ENCODE assay signal across 1 cellular context in genomic region chr7:100271716-100272537, GRCh38.
A peak's percentile ranks its signal among the peaks of the same experiment; 100 is the strongest.
TF ChIP-seq lines count a peak whose summit lies in the region.

No MANE protein-coding gene starts in this region.

TF ChIP-seq in HEK293, 187 proteins besides CTCF, POLR2A, EP300 and RAD21 (continued from another document and continues in another):
- TF ChIP-seq ELK4 (IDR thresholded peaks at IDR 0.05; ENCODE audit: borderline replicate concordance, low read depth, low read length) (no peak), PRDM2 (tag by site-specific recombination; IDR thresholded peaks at IDR 0.05; ENCODE audit: borderline replicate concordance) (no peak), ZNF146 (tag by site-specific recombination; IDR thresholded peaks at IDR 0.05) (no peak), PRDM6 (tag by site-specific recombination; IDR thresholded peaks at IDR 0.05) (no peak), ZNF776 (tag by site-specific recombination; IDR thresholded peaks at IDR 0.05; ENCODE audit: borderline replicate concordance) (no peak), ZNF830 (tag by site-specific recombination; IDR thresholded peaks at IDR 0.05; ENCODE audit: low read depth) (no peak), ZBTB49 (tag by site-specific recombination; IDR thresholded peaks at IDR 0.05; ENCODE audit: low read depth) (no peak), SCRT2 (tag by site-specific recombination; IDR thresholded peaks at IDR 0.05) (no peak), SP7 (tag by site-specific recombination; IDR thresholded peaks at IDR 0.05) (no peak), ZFP69B (tag by site-specific recombination; IDR thresholded peaks at IDR 0.05) (no peak), PRDM1 (tag by site-specific recombination; IDR thresholded peaks at IDR 0.05) (no peak), TRIM28 (IDR thresholded peaks at IDR 0.05; ENCODE audit: borderline replicate concordance, low read length) (no peak), KLF9 (tag by site-specific recombination; IDR thresholded peaks at IDR 0.05; ENCODE audit: low read depth) (no peak), ZNF23 (tag by site-specific recombination; IDR thresholded peaks at IDR 0.05; ENCODE audit: borderline replicate concordance) (no peak), PRDM4 (tag by site-specific recombination; IDR thresholded peaks at IDR 0.05) (no peak), REST (tag by site-specific recombination; IDR thresholded peaks at IDR 0.05) (no peak), ZNF433 (tag by site-specific recombination; IDR thresholded peaks at IDR 0.05; ENCODE audit: low read depth) (no peak), GLIS2 (tag by site-specific recombination; IDR thresholded peaks at IDR 0.05) (no peak), ZNF623 (tag by site-specific recombination; IDR thresholded peaks at IDR 0.05) (no peak), ZNF354C (tag by site-specific recombination; IDR thresholded peaks at IDR 0.05; ENCODE audit: borderline replicate concordance, low read depth) (no peak), ZNF2 (tag by site-specific recombination; IDR thresholded peaks at IDR 0.05) (0 out of 2 replicates have a peak, but pooled peaks have one; percentile 33), OVOL3 (tag by site-specific recombination; IDR thresholded peaks at IDR 0.05) (no peak), ZNF76 (tag by site-specific recombination; IDR thresholded peaks at IDR 0.05; ENCODE audit: borderline replicate concordance, low read depth) (peak; percentile 49; the same call in 1 of the 2 replicates), BCL11A (tag by site-specific recombination; IDR thresholded peaks at IDR 0.05; ENCODE audit: low read depth) (no peak), ZNF423 (tag by site-specific recombination; IDR thresholded peaks at IDR 0.05) (no peak), OSR2 (tag by site-specific recombination; IDR thresholded peaks at IDR 0.05) (peak; percentile 84), ZNF629 (tag by site-specific recombination; IDR thresholded peaks at IDR 0.05) (no peak), ZNF529 (tag by site-specific recombination; IDR thresholded peaks at IDR 0.05; ENCODE audit: insufficient replicate concordance) (no peak), ZNF416 (tag by site-specific recombination; IDR thresholded peaks at IDR 0.05) (no peak), ZNF530 (tag by site-specific recombination; IDR thresholded peaks at IDR 0.05; ENCODE audit: low read depth) (no peak), ZFP37 (tag by site-specific recombination; IDR thresholded peaks at IDR 0.05) (peak; percentile 69; the same call in 1 of the 2 replicates), ZNF211 (tag by site-specific recombination; IDR thresholded peaks at IDR 0.05; ENCODE audit: low read depth) (no peak), ZNF600 (tag by site-specific recombination; IDR thresholded peaks at IDR 0.05) (no peak), ZSCAN16 (tag by site-specific recombination; IDR thresholded peaks at IDR 0.05) (no peak), MZF1 (tag by site-specific recombination; IDR thresholded peaks at IDR 0.05; ENCODE audit: borderline replicate concordance) (no peak), ZNF785 (tag by site-specific recombination; IDR thresholded peaks at IDR 0.05) (no peak), ZNF747 (tag by site-specific recombination; IDR thresholded peaks at IDR 0.05) (no peak), YY1 (tag by site-specific recombination; IDR thresholded peaks at IDR 0.05) (no peak), ZNF449 (tag by site-specific recombination; IDR thresholded peaks at IDR 0.05) (no peak), PBX3 (CRISPR knock-in tag; IDR thresholded peaks at IDR 0.05) (no peak), ZNF202 (tag by site-specific recombination; IDR thresholded peaks at IDR 0.05; ENCODE audit: borderline replicate concordance) (no peak), ZNF121 (tag by site-specific recombination; IDR thresholded peaks at IDR 0.05) (no peak), ZNF138 (tag by site-specific recombination; IDR thresholded peaks at IDR 0.05; ENCODE audit: borderline replicate concordance) (no peak), HOXC10 (CRISPR knock-in tag; IDR thresholded peaks at IDR 0.05) (no peak)
